28 cellular contexts compared by ENCODE assay signal in genomic region chr4:107333518-107333917, GRCh38.
"Had no signal": no experiment of that assay in that cellular context is flagged by ENCODE, and none has a peak within 500 bp of the region (broad histone marks: within the 10 kb centered on the region; RNA-seq: fewer than 3 reads in every experiment).

No MANE protein-coding gene starts in this region.

- H3K27ac ChIP-seq: neural progenitor cell, ovary, parathyroid adenoma, psoas muscle, right lobe of liver, sigmoid colon, spleen, suprapubic skin, testis, tibial artery, transverse colon, upper lobe of left lung, vagina had no signal

- H3K4me1 ChIP-seq: neural progenitor cell, parathyroid adenoma, psoas muscle, right lobe of liver, sigmoid colon, spleen, suprapubic skin, testis, tibial artery, transverse colon, upper lobe of left lung, vagina had no signal

- H3K4me2 ChIP-seq: neural progenitor cell had no signal

- H2AFZ ChIP-seq: neural progenitor cell, parathyroid adenoma had no signal

- H3K27me3 ChIP-seq: neural progenitor cell, ovary, right lobe of liver, sigmoid colon, spleen, suprapubic skin, testis, tibial artery, transverse colon, upper lobe of left lung, vagina had no signal

- H3K9me3 ChIP-seq: ovary, psoas muscle, right lobe of liver, sigmoid colon, testis, transverse colon, vagina had no signal

- H3K36me3 ChIP-seq: neural progenitor cell, ovary, right lobe of liver, sigmoid colon, spleen, suprapubic skin, tibial artery, transverse colon, upper lobe of left lung, vagina had no signal

- DNase-seq: natural killer cell; occipital lobe; ovary; posterior cingulate gyrus; psoas muscle; right cardiac atrium; right lobe of liver; sigmoid colon; small intestine; spleen; stimulated activated CD4-positive, alpha-beta T cell treated with anti-CD3 and anti-CD28 coated beads, Interleukin-12 subunit alpha, Interleukin-12 subunit beta, amount 100 ng/mL, for 4 hours; stimulated activated CD4-positive, alpha-beta T cell treated with anti-CD3 and anti-CD28 coated beads, Interleukin-1b, Interleukin-23, amount 100 ng/mL, for 48 hours; stimulated activated CD4-positive, alpha-beta T cell treated with anti-CD3 and anti-CD28 coated beads, Interleukin-4, amount 100 ng/mL, for 1 hour; stimulated activated CD4-positive, alpha-beta T cell treated with anti-CD3 and anti-CD28 coated beads, Interleukin-4, amount 100 ng/mL, for 4 hours; stimulated activated CD8-positive, alpha-beta memory T cell treated with anti-CD3 and anti-CD28 coated beads, Interleukin-4, amount 100 ng/mL, for 48 hours; stimulated activated naive CD4-positive, alpha-beta T cell; stimulated activated naive CD8-positive, alpha-beta T cell treated with anti-CD3 and anti-CD28 coated beads, Interleukin-15, amount 100 ng/mL, for 72 hours; stimulated activated naive CD8-positive, alpha-beta T cell treated with anti-CD3 and anti-CD28 coated beads, Interleukin-15, Interleukin-2, amounts not matched to agents 100 U/mL and 50 U/mL, for 24 hours; substantia nigra; testis; tibial artery; transverse colon; upper lobe of left lung had no signal

- ATAC-seq: natural killer cell; psoas muscle; right cardiac atrium; right lobe of liver; stimulated activated memory B cell treated with anti-CD40 and anti-IgM and Interleukin-4, amounts not matched to agents 10 μg/mL and 1 μg/mL and 100 μg/mL, for 72 hours; stimulated activated naive CD8-positive, alpha-beta T cell treated with anti-CD3 and anti-CD28 coated beads, Interleukin-15, amount 100 ng/mL, for 72 hours; stimulated activated naive CD8-positive, alpha-beta T cell treated with anti-CD3 and anti-CD28 coated beads, Interleukin-15, Interleukin-2, amounts not matched to agents 100 U/mL and 50 U/mL, for 24 hours had no signal

- H3K79me2 ChIP-seq: parathyroid adenoma had no signal

- H3K9ac ChIP-seq: neural progenitor cell, parathyroid adenoma had no signal

- H3K4me3 ChIP-seq: neural progenitor cell, ovary, psoas muscle, right lobe of liver, sigmoid colon, spleen, suprapubic skin, testis, tibial artery, transverse colon, upper lobe of left lung, vagina had no signal
